In genomic region chr2:238220274-238220891, GRCh38 we compare ENCODE assay signal across 1 cellular context.
TF ChIP-seq lines count a peak whose summit lies in the region.

No MANE protein-coding gene starts in this region.

TF ChIP-seq in SK-N-SH, 30 proteins besides CTCF, POLR2A, EP300 and RAD21 (continued from another document):
- no peak for TF ChIP-seq FOXJ3 (CRISPR knock-in tag; IDR thresholded peaks at IDR 0.05)
